ENCODE assay signal across 32 cellular contexts in the genomic region with DNA sequence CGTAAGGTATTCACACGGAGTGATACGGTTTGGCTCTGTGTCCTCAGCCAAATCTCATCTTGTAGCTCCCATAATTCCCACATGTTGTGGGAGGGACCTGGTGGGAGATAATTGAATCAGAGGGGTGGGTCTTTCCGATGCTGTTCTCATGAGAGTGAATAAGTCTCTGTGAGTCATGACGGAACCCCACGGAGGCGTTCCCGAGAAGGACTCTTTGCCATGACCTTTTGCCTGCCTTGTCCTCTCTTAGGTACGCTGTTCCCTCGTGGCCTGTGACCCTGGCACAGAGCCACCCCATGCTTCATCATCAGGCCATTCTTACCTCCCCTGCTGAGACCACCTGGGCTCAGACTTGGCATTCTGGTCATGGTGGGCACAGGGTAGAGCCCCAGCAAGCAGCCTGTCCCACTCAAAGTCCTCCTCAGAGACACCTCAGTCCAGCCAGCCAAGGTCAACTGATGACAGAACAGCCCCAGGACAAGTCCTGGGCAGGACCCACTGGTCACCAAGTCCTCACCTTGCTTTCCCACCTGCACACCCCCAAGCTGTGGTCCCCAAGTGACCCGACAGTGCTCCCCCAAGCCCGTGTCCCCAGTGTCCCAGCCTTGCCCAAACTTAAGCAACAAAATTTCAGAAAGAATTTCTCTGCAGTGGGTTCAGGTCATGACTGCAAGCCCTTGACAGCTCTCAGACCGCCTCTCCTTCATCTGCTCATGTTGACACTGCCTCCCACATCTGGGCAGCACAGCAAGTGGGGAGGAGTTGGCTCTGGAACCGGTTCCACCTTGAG.
"Had no signal": no experiment of that assay in that cellular context is flagged by ENCODE, and none has a peak within 500 bp of the region (broad histone marks: within the 10 kb centered on the region; RNA-seq: fewer than 3 reads in every experiment).

No MANE protein-coding gene starts in this region.

- ATAC-seq: activated CD8-positive, alpha-beta memory T cell treated with anti-CD3 and anti-CD28 coated beads, Interleukin-2, amount 10 ng/mL, durations not matched to agents 7 days and 5 days; activated naive CD4-positive, alpha-beta T cell treated with anti-CD3 and anti-CD28 coated beads, Interleukin-2, amount 50 U/mL, for 72 hours; activated naive CD8-positive, alpha-beta T cell treated with anti-CD3 and anti-CD28 coated beads, Interleukin-2, amount 50 U/mL, for 24 hours; activated T-helper 17 cell treated with anti-CD3 and anti-CD28 coated beads, Interleukin-2, amount 50 U/mL, for 72 hours; K562; Panc1 had no signal

- H3K9me3 Mint-ChIP-seq: activated CD4-positive, alpha-beta memory T cell treated with anti-CD3 and anti-CD28 coated beads, Interleukin-2, amount 10 ng/mL, durations not matched to agents 7 days and 5 days; activated naive CD4-positive, alpha-beta T cell treated with anti-CD3 and anti-CD28 coated beads for 36 hours; activated naive CD4-positive, alpha-beta T cell treated with anti-CD3 and anti-CD28 coated beads, Interleukin-2, amount 50 U/mL, for 72 hours; activated naive CD8-positive, alpha-beta T cell treated with anti-CD3 and anti-CD28 coated beads, Interleukin-2, amount 50 U/mL, for 24 hours; activated T-helper 17 cell treated with anti-CD3 and anti-CD28 coated beads, Interleukin-2, amount 50 U/mL, for 72 hours; brain had no signal

- H3K36me3 Mint-ChIP-seq: activated CD8-positive, alpha-beta memory T cell treated with anti-CD3 and anti-CD28 coated beads, Interleukin-2, amount 10 ng/mL, durations not matched to agents 7 days and 5 days; activated naive CD4-positive, alpha-beta T cell treated with anti-CD3 and anti-CD28 coated beads, Interleukin-2, amount 50 U/mL, for 72 hours; brain had no signal

- H3K4me3 Mint-ChIP-seq: activated CD4-positive, alpha-beta memory T cell treated with anti-CD3 and anti-CD28 coated beads, Interleukin-2, amount 10 ng/mL, durations not matched to agents 7 days and 5 days; activated CD8-positive, alpha-beta memory T cell treated with anti-CD3 and anti-CD28 coated beads, Interleukin-2, amount 10 ng/mL, durations not matched to agents 7 days and 5 days; activated naive CD4-positive, alpha-beta T cell treated with anti-CD3 and anti-CD28 coated beads for 36 hours; activated naive CD8-positive, alpha-beta T cell treated with anti-CD3 and anti-CD28 coated beads, Interleukin-2, amount 50 U/mL, for 24 hours; activated T-helper 17 cell treated with anti-CD3 and anti-CD28 coated beads, Interleukin-2, amount 50 U/mL, for 72 hours; brain had no signal

- H3K4me1 Mint-ChIP-seq: activated CD4-positive, alpha-beta memory T cell treated with anti-CD3 and anti-CD28 coated beads, Interleukin-2, amount 10 ng/mL, durations not matched to agents 7 days and 5 days; activated CD8-positive, alpha-beta memory T cell treated with anti-CD3 and anti-CD28 coated beads, Interleukin-2, amount 10 ng/mL, durations not matched to agents 7 days and 5 days; activated naive CD8-positive, alpha-beta T cell treated with anti-CD3 and anti-CD28 coated beads, Interleukin-2, amount 50 U/mL, for 24 hours; activated T-helper 17 cell treated with anti-CD3 and anti-CD28 coated beads, Interleukin-2, amount 50 U/mL, for 72 hours had no signal

- H3K27ac Mint-ChIP-seq: activated CD4-positive, alpha-beta memory T cell treated with anti-CD3 and anti-CD28 coated beads, Interleukin-2, amount 10 ng/mL, durations not matched to agents 7 days and 5 days; activated CD8-positive, alpha-beta memory T cell treated with anti-CD3 and anti-CD28 coated beads, Interleukin-2, amount 10 ng/mL, durations not matched to agents 7 days and 5 days; activated naive CD4-positive, alpha-beta T cell treated with anti-CD3 and anti-CD28 coated beads for 36 hours; activated naive CD4-positive, alpha-beta T cell treated with anti-CD3 and anti-CD28 coated beads, Interleukin-2, amount 50 U/mL, for 72 hours; activated naive CD8-positive, alpha-beta T cell treated with anti-CD3 and anti-CD28 coated beads, Interleukin-2, amount 50 U/mL, for 24 hours; activated T-helper 17 cell treated with anti-CD3 and anti-CD28 coated beads, Interleukin-2, amount 50 U/mL, for 72 hours; brain had no signal

- DNase-seq: activated CD4-positive, alpha-beta memory T cell treated with anti-CD3 and anti-CD28 coated beads, Interleukin-2, amount 10 ng/mL, durations not matched to agents 7 days and 5 days; activated CD4-positive, alpha-beta T cell treated with anti-CD3 and anti-CD28 coated beads for 1 hour; activated CD4-positive, alpha-beta T cell treated with anti-CD3 and anti-CD28 coated beads for 48 hours; activated CD4-positive, CD25-positive, alpha-beta regulatory T cell; activated CD8-positive, alpha-beta memory T cell treated with anti-CD3 and anti-CD28 coated beads for 24 hours; activated CD8-positive, alpha-beta memory T cell treated with anti-CD3 and anti-CD28 coated beads, Interleukin-2, amount 10 ng/mL, durations not matched to agents 7 days and 5 days; activated CD8-positive, alpha-beta memory T cell treated with anti-CD3 and anti-CD28 coated beads, Interleukin-2, amount 50 U/mL, for 48 hours; activated gamma-delta T cell treated with Interleukin-2 at 50 U/mL for 16 hours; activated naive CD4-positive, alpha-beta T cell treated with anti-CD3 and anti-CD28 coated beads for 36 hours; activated naive CD8-positive, alpha-beta T cell treated with anti-CD3 and anti-CD28 coated beads, Interleukin-2, amount 50 U/mL, for 24 hours; activated T-cell treated with anti-CD3 and anti-CD28 coated beads, Interleukin-2, amount 50 U/mL, for 48 hours; anterior cingulate cortex; central memory CD4-positive, alpha-beta T cell; NCI-H1105; NCI-H1417 treated with DMSO at 0.1 percent for 48 hours; NCI-H187 treated with DMSO at 0.1 percent for 48 hours; NCI-H2081; NCI-H2171 treated with DMSO at 0.1 percent for 48 hours; NCI-H2227 treated with DMSO at 0.1 percent for 48 hours; NCI-H446; NCI-H510A treated with DMSO at 0.1 percent for 48 hours; NCI-H526 treated with DMSO at 0.1 percent for 48 hours; NCI-H774; SHP77; SJCRH30; T1000; WERI-Rb-1 had no signal
